Comparison of ENCODE assay signal across 8 cellular contexts in the genomic region with DNA sequence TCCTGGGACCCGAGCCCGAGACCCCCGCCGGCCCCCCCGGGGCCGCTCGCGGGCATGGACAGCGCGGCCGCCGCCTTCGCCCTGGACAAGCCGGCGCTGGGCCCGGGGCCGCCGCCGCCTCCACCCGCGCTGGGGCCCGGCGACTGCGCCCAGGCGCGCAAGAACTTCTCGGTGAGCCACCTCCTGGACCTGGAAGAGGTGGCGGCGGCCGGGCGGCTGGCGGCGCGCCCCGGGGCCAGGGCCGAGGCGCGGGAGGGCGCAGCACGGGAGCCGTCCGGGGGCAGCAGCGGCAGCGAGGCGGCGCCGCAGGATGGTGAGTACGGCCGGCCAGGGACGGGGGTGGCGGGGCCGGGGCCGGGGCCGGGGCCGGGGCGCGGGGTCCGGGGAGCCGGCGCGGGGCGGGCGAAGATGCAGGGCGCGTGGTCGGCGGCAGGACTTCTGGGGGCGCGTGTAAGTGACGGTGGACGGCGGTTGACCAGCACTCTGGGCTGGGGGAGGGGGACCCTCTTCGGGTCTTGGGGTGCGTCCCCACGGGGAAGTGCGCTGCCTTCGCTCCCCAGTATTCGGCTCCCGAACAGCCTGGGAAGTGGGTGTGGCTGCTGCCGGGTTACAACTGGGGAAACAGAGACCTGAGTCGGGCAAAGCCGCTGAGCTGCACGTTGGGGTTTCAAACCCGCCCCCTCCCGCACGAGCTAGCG. TPM values are rescaled to one million over a fixed set of nuclear protein-coding genes. Genes with fewer than 3 reads are reported as not detected.
DNase-seq lines count a peak whose midpoint lies in the region; ATAC-seq and TF ChIP-seq lines count a peak whose summit lies in the region.

No MANE protein-coding gene starts in this region.

- TF ChIP-seq CTCF in PC-3 (conservative IDR thresholded peaks at IDR 0.05; ENCODE audit: low read depth, low read length): no peak
- TF ChIP-seq CTCF in esophagus squamous epithelium (IDR thresholded peaks at IDR 0.05): no peak
- no peak for TF ChIP-seq CTCF in progenitor cell of endocrine pancreas (IDR thresholded peaks at IDR 0.05; ENCODE audit: unreplicated experiment)
- no peak for TF ChIP-seq CTCF in CD14-positive monocyte (IDR thresholded peaks at IDR 0.05)

- H3K9me3 Mint-ChIP-seq in progenitor cell of endocrine pancreas (ENCODE audit: low read depth) (no peaks in the 10 kb centered on the region), CD14-positive monocyte (peaks cover 0 to 15% (median 2%) of the 10 kb centered on the region in 7 donors)
- H3K9me3 Mint-ChIP-seq in activated CD4-positive, alpha-beta memory T cell treated with anti-CD3 and anti-CD28 coated beads, Interleukin-2, amount 10 ng/mL, durations not matched to agents 7 days and 5 days: no peaks in the 10 kb centered on the region

- peaks cover 29 to 70% (median 61%) of the 10 kb centered on the region in 11 experiments for H3K27me3 ChIP-seq in BLaER1 treated with 17β-estradiol and CSF1 and Interleukin-3, amounts not matched to agents 10 nM and 100 nM
- H3K27me3 ChIP-seq in PC-3 (ENCODE audit: low read length) (peaks cover 2% of the 10 kb centered on the region; the same call in 1 of the 2 replicates), esophagus squamous epithelium (peaks cover 0 to 64% (median 0%) of the 10 kb centered on the region in 4 donors)

- no peak overlapping the region for H2AFZ ChIP-seq in PC-3 (ENCODE audit: low read length)

- H3K27me3 Mint-ChIP-seq in progenitor cell of endocrine pancreas (peaks cover 32% of the 10 kb centered on the region), CD14-positive monocyte (ENCODE audit: low read depth in 3 of 3) (peaks cover 46 to 82% (median 62%) of the 10 kb centered on the region in 3 donors)
- peaks cover 33% of the 10 kb centered on the region for H3K27me3 Mint-ChIP-seq in activated CD4-positive, alpha-beta memory T cell treated with anti-CD3 and anti-CD28 coated beads, Interleukin-2, amount 10 ng/mL, durations not matched to agents 7 days and 5 days

- H3K4me2 ChIP-seq in BLaER1 treated with 17β-estradiol and CSF1 and Interleukin-3, amounts not matched to agents 10 nM and 100 nM: peak overlapping the region in 6 of 11 experiments; percentile 12 to 50 (median 37); a peak in 7 of 22 replicates
- H3K4me2 ChIP-seq in PC-3 (ENCODE audit: low read length): no peak overlapping the region

- H3F3A ChIP-seq in PC-3 (ENCODE audit: low read length, unreplicated experiment): no peaks in the 10 kb centered on the region

- no peaks in the 10 kb centered on the region for H3K36me3 ChIP-seq in BLaER1 treated with 17β-estradiol and CSF1 and Interleukin-3, amounts not matched to agents 10 nM and 100 nM
- H3K36me3 ChIP-seq in PC-3 (ENCODE audit: low read depth, low read length) (no peaks in the 10 kb centered on the region), esophagus squamous epithelium (no peaks in the 10 kb centered on the region)

- TF ChIP-seq POLR2A in esophagus squamous epithelium (IDR thresholded peaks at IDR 0.05): no peak

- H4K20me1 ChIP-seq in BLaER1 treated with 17β-estradiol and CSF1 and Interleukin-3, amounts not matched to agents 10 nM and 100 nM: no peaks in the 10 kb centered on the region
- no peaks in the 10 kb centered on the region for H4K20me1 ChIP-seq in PC-3 (ENCODE audit: low read length)

- peak overlapping the region in 4 of 10 experiments; percentile 12 to 37 (median 30); a peak in 3 of 20 replicates for H3K4me3 ChIP-seq in BLaER1 treated with 17β-estradiol and CSF1 and Interleukin-3, amounts not matched to agents 10 nM and 100 nM
- no peak overlapping the region for H3K4me3 ChIP-seq in PC-3 (ENCODE audit: low read length)
- peak overlapping the region; percentile 35 to 64 (median 44) for H3K4me3 ChIP-seq in esophagus squamous epithelium

- no TSS peak for BruUV-seq in PC-3 (replicated peaks; lab: Mats Ljungman, UMichigan)

- in situ Hi-C loops in KBM-7 (cut with MboI; ENCODE audit: low pct_unique_long_range_greater_than_20kb, low sequenced_read_pairs): no loop called here

- no peaks in the 10 kb centered on the region for H3K36me3 Mint-ChIP-seq in progenitor cell of endocrine pancreas (ENCODE audit: insufficient read depth)
- no peaks in the 10 kb centered on the region for H3K36me3 Mint-ChIP-seq in activated CD4-positive, alpha-beta memory T cell treated with anti-CD3 and anti-CD28 coated beads, Interleukin-2, amount 10 ng/mL, durations not matched to agents 7 days and 5 days (ENCODE audit: low read depth)
- no peaks in the 10 kb centered on the region for H3K36me3 Mint-ChIP-seq in CD14-positive monocyte

- CTCF ChIA-PET in PC-3 (lab: Charles Lee): no interaction called here
- CTCF ChIA-PET in activated CD4-positive, alpha-beta memory T cell treated with anti-CD3 and anti-CD28 coated beads, Interleukin-2, amount 10 ng/mL, durations not matched to agents 7 days and 5 days (lab: Charles Lee): no interaction called here

- H3K4me3 Mint-ChIP-seq in progenitor cell of endocrine pancreas (ENCODE audit: low read depth) (peak overlapping the region; percentile 29), CD14-positive monocyte (peak overlapping the region in 1 of 2 donors; percentile 75)
- H3K4me3 Mint-ChIP-seq in activated CD4-positive, alpha-beta memory T cell treated with anti-CD3 and anti-CD28 coated beads, Interleukin-2, amount 10 ng/mL, durations not matched to agents 7 days and 5 days: no peak overlapping the region

- H3K9me3 ChIP-seq in BLaER1 treated with 17β-estradiol and CSF1 and Interleukin-3, amounts not matched to agents 10 nM and 100 nM (replicated peaks in 1 of 11): no peaks in the 10 kb centered on the region
- H3K9me3 ChIP-seq in PC-3 (ENCODE audit: low read length) (no peaks in the 10 kb centered on the region), esophagus squamous epithelium (no peaks in the 10 kb centered on the region)

- no peaks in the 10 kb centered on the region for H3K9me2 ChIP-seq in PC-3 (replicated peaks; ENCODE audit: low read length)

- H3K27ac ChIP-seq in BLaER1 treated with 17β-estradiol and CSF1 and Interleukin-3, amounts not matched to agents 10 nM and 100 nM: no peak overlapping the region
- H3K27ac ChIP-seq in PC-3 (ENCODE audit: low read length) (no peak overlapping the region), esophagus squamous epithelium (peak overlapping the region; percentile 34 to 62 (median 54))

- H3K9ac ChIP-seq in BLaER1 treated with 17β-estradiol and CSF1 and Interleukin-3, amounts not matched to agents 10 nM and 100 nM: no peak overlapping the region
- no peak overlapping the region for H3K9ac ChIP-seq in PC-3 (ENCODE audit: low read length)

- intact Hi-C loops in PC-3 (cut with micrococcal nuclease) (no loop called here), esophagus squamous epithelium (cut with DNase I) (no loop called here), CD14-positive monocyte (cut with micrococcal nuclease) (no loop called here)

- peaks cover 0 to 26% (median 19%) of the 10 kb centered on the region in 10 experiments; a peak in 15 of 20 replicates for H3K4me1 ChIP-seq in BLaER1 treated with 17β-estradiol and CSF1 and Interleukin-3, amounts not matched to agents 10 nM and 100 nM
- H3K4me1 ChIP-seq in PC-3 (ENCODE audit: insufficient read depth, low read length): no peaks in the 10 kb centered on the region
- H3K4me1 ChIP-seq in esophagus squamous epithelium: peaks cover 14 to 39% (median 14%) of the 10 kb centered on the region in 3 donors

- H3K79me2 ChIP-seq in PC-3 (ENCODE audit: low read length): no peaks in the 10 kb centered on the region

- H3K27ac Mint-ChIP-seq in progenitor cell of endocrine pancreas (no peak overlapping the region), CD14-positive monocyte (no peak overlapping the region)
- no peak overlapping the region for H3K27ac Mint-ChIP-seq in activated CD4-positive, alpha-beta memory T cell treated with anti-CD3 and anti-CD28 coated beads, Interleukin-2, amount 10 ng/mL, durations not matched to agents 7 days and 5 days

- WGBS in esophagus squamous epithelium, 2 donors: 40% methylated on average over 6 of the region's 87 CpGs; no CpG with 5 or more reads in 1 of the 2 donors

- DNase-seq in PC-3: no peak
- DNase-seq in esophagus squamous epithelium (lab: John Stamatoyannopoulos, UW): no peak
- no peak for DNase-seq in progenitor cell of endocrine pancreas (ENCODE audit: low spot score, unreplicated experiment)
- no peak for DNase-seq in activated CD4-positive, alpha-beta memory T cell treated with anti-CD3 and anti-CD28 coated beads, Interleukin-2, amount 10 ng/mL, durations not matched to agents 7 days and 5 days
- DNase-seq in CD14-positive monocyte (ENCODE audit: low spot score): no peak
- DNase-seq in KBM-7: no peak

- H3K4me1 Mint-ChIP-seq in progenitor cell of endocrine pancreas (ENCODE audit: low read depth) (no peaks in the 10 kb centered on the region), CD14-positive monocyte (peaks cover 8% of the 10 kb centered on the region)
- peaks cover 6% of the 10 kb centered on the region for H3K4me1 Mint-ChIP-seq in activated CD4-positive, alpha-beta memory T cell treated with anti-CD3 and anti-CD28 coated beads, Interleukin-2, amount 10 ng/mL, durations not matched to agents 7 days and 5 days

- ATAC-seq in PC-3 (peak; percentile 22; the same call in 1 of the 2 replicates), GM21423 (IDR thresholded peaks at IDR 0.05; ENCODE audit: unreplicated experiment) (no peak)

- POLR2A ChIA-PET in PC-3 (lab: Charles Lee; ENCODE audit: unreplicated experiment): no interaction called here
- POLR2A ChIA-PET in activated CD4-positive, alpha-beta memory T cell treated with anti-CD3 and anti-CD28 coated beads, Interleukin-2, amount 10 ng/mL, durations not matched to agents 7 days and 5 days (lab: Charles Lee): no interaction called here

RNA-seq across cellular contexts. Expression of a gene that starts 0.5 kb away (rescaled TPM):
- 0.47 and 1.3 TPM in 2 replicates for total RNA-seq in PC-3 (2014; rRNA removed)
- total RNA-seq in esophagus squamous epithelium: 1 to 10 TPM in 3 of 4 donors, under 1 TPM in 1; 0.82 to 3.8 (median 2.3) TPM
- 0.79 and 0.91 TPM in 2 replicates for total RNA-seq in progenitor cell of endocrine pancreas
- total RNA-seq in activated CD4-positive, alpha-beta memory T cell treated with anti-CD3 and anti-CD28 coated beads, Interleukin-2, amount 10 ng/mL, durations not matched to agents 7 days and 5 days: not detected
- not detected for polyA plus RNA-seq in CD14-positive monocyte

RNA-seq across cellular contexts. Expression of a gene that starts 24.0 kb away (rescaled TPM):
- total RNA-seq in PC-3 (2014; rRNA removed) (19.1 and 20.8 TPM in 2 replicates), esophagus squamous epithelium (10 to 100 TPM; 15.4 to 22.5 (median 17.6) TPM), progenitor cell of endocrine pancreas (19.7 and 20.5 TPM in 2 replicates)
- total RNA-seq in activated CD4-positive, alpha-beta memory T cell treated with anti-CD3 and anti-CD28 coated beads, Interleukin-2, amount 10 ng/mL, durations not matched to agents 7 days and 5 days: 10 to 100 TPM; 22.5 to 23.4 TPM
- 10 to 100 TPM in 1 of 2 donors, 1 to 10 TPM in 1; 8.1 to 10.1 TPM for polyA plus RNA-seq in CD14-positive monocyte

RNA-seq across cellular contexts. Expression of a gene that starts 40.0 kb away (rescaled TPM):
- 50.2 and 60.6 TPM in 2 replicates for total RNA-seq in PC-3 (2014; rRNA removed)
- total RNA-seq in esophagus squamous epithelium: 10 to 100 TPM; 14.0 to 17.6 (median 16.0) TPM
- total RNA-seq in progenitor cell of endocrine pancreas: 25.9 and 26.8 TPM in 2 replicates
- total RNA-seq in activated CD4-positive, alpha-beta memory T cell treated with anti-CD3 and anti-CD28 coated beads, Interleukin-2, amount 10 ng/mL, durations not matched to agents 7 days and 5 days: 10 to 100 TPM; 34.2 to 38.7 TPM
- 10 to 100 TPM; 28.2 to 43.9 TPM for polyA plus RNA-seq in CD14-positive monocyte

RNA-seq across cellular contexts. Expression of a gene that starts 45.1 kb away (rescaled TPM):
- total RNA-seq in PC-3 (2014; rRNA removed) (not detected in 2 replicates), esophagus squamous epithelium (not detected), progenitor cell of endocrine pancreas (0.27 and 0.43 TPM in 2 replicates)
- total RNA-seq in activated CD4-positive, alpha-beta memory T cell treated with anti-CD3 and anti-CD28 coated beads, Interleukin-2, amount 10 ng/mL, durations not matched to agents 7 days and 5 days: not detected
- polyA plus RNA-seq in CD14-positive monocyte: not detected

Comparison
In these comparisons a context has a peak if more than half of its experiments do, and no peak if none do; other contexts are left out.
1. H3K27ac ChIP-seq: peak in esophagus squamous epithelium (4 of 4); none in BLaER1 treated with 17β-estradiol and CSF1 and Interleukin-3, amounts not matched to agents 10 nM and 100 nM (0 of 11) and PC-3 (single experiment).